11 cellular contexts compared by ENCODE assay signal in the genomic region with DNA sequence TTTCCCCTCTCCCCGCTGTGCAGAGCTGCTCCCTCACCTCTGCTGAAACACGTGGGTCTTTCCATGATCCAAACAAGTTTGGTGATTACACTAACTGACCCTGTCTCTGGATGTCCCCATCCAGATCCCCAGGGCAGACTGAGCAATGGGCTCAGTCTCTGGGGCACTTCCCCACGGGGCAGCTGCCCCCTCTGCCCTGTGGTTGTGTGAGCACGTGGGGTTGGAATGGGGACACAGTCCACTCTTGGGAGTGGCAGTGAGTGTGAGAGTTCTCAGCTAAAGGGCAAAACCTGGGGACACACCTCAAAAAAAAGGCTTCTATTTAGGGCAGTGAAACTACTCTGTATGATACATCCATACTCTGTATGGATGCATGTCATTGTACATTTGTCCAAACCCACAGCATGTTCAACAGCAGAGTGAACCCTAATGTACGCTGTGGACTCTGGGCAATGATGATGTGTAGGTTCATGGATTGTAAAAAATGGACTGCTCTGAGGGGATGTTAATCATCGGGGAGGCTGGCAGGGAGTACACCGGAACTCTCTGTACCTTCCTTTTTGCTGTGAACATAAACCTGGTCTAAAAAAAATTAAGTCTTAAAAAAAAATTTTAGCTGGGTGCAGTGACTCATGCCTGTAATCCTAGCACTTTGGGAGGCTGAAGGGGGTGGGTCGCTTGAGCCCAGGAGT. TPM values are rescaled to one million over a fixed set of nuclear protein-coding genes. Genes with fewer than 3 reads are reported as not detected.
DNase-seq lines count a peak whose midpoint lies in the region; ATAC-seq and TF ChIP-seq lines count a peak whose summit lies in the region.
"Had no signal": no experiment of that assay in that cellular context is flagged by ENCODE, and none has a peak within 500 bp of the region (broad histone marks: within the 10 kb centered on the region; RNA-seq: fewer than 3 reads in every experiment).

No MANE protein-coding gene starts in this region.

- no peak overlapping the region for H3K9ac ChIP-seq in PC-3 (ENCODE audit: low read length)

- peaks cover 43% of the 10 kb centered on the region for H3K4me1 Mint-ChIP-seq in activated T-cell treated with anti-CD3 and anti-CD28 coated beads, Interleukin-2, amount 50 U/mL, for 72 hours (ENCODE audit: low read depth)
- peaks cover 22 to 26% of the 10 kb centered on the region in 2 donors for H3K4me1 Mint-ChIP-seq in effector memory CD8-positive, alpha-beta T cell (ENCODE audit: low read depth in 2 of 2)
- H3K4me1 Mint-ChIP-seq in stimulated activated effector memory CD8-positive, alpha-beta T cell treated with anti-CD3 and anti-CD28 coated beads, Interleukin-12 subunit alpha, Interleukin-12 subunit beta, amount 100 ng/mL, for 72 hours = peaks cover 23% of the 10 kb centered on the region

- H3K36me3 Mint-ChIP-seq in activated T-cell treated with anti-CD3 and anti-CD28 coated beads, Interleukin-2, amount 50 U/mL, for 72 hours (ENCODE audit: insufficient read depth in 2 of 2) = peaks cover 8 to 10% of the 10 kb centered on the region in 2 donors
- peaks cover 5% of the 10 kb centered on the region for H3K36me3 Mint-ChIP-seq in effector memory CD8-positive, alpha-beta T cell (ENCODE audit: insufficient read depth)
- no peaks in the 10 kb centered on the region for H3K36me3 Mint-ChIP-seq in stimulated activated effector memory CD8-positive, alpha-beta T cell treated with anti-CD3 and anti-CD28 coated beads, Interleukin-12 subunit alpha, Interleukin-12 subunit beta, amount 100 ng/mL, for 72 hours

- H3F3A ChIP-seq in PC-3 (ENCODE audit: low read length, unreplicated experiment) = no peaks in the 10 kb centered on the region

- H3K9me2 ChIP-seq in PC-3 (replicated peaks; ENCODE audit: low read length) = no peaks in the 10 kb centered on the region

- peaks cover 33% of the 10 kb centered on the region for H3K27me3 Mint-ChIP-seq in activated T-cell treated with anti-CD3 and anti-CD28 coated beads, Interleukin-2, amount 50 U/mL, for 72 hours (ENCODE audit: low read depth)
- peaks cover 63 to 69% of the 10 kb centered on the region in 2 donors for H3K27me3 Mint-ChIP-seq in effector memory CD8-positive, alpha-beta T cell

- no peaks in the 10 kb centered on the region for H4K20me1 ChIP-seq in PC-3 (ENCODE audit: low read length)

- peak overlapping the region; percentile 35 for H3K27ac ChIP-seq in PC-3 (ENCODE audit: low read length)
- H3K27ac ChIP-seq: tibial nerve had no signal

- peaks cover 23% of the 10 kb centered on the region for H3K4me1 ChIP-seq in PC-3 (ENCODE audit: insufficient read depth, low read length)

- H2AFZ ChIP-seq in PC-3 (ENCODE audit: low read length) = peak overlapping the region; percentile 62

- H3K9me3 Mint-ChIP-seq in activated T-cell treated with anti-CD3 and anti-CD28 coated beads, Interleukin-2, amount 50 U/mL, for 72 hours = no peaks in the 10 kb centered on the region
- no peaks in the 10 kb centered on the region for H3K9me3 Mint-ChIP-seq in effector memory CD8-positive, alpha-beta T cell
- H3K9me3 Mint-ChIP-seq in stimulated activated effector memory CD8-positive, alpha-beta T cell treated with anti-CD3 and anti-CD28 coated beads, Interleukin-12 subunit alpha, Interleukin-12 subunit beta, amount 100 ng/mL, for 72 hours = no peaks in the 10 kb centered on the region

- no peak overlapping the region for H3K4me3 ChIP-seq in PC-3 (ENCODE audit: low read length)
- H3K4me3 ChIP-seq: tibial nerve had no signal

- H3K9me3 ChIP-seq in PC-3 (ENCODE audit: low read length) = no peaks in the 10 kb centered on the region
- H3K9me3 ChIP-seq: tibial nerve had no signal

- peak overlapping the region; percentile 54 to 64 for H3K4me3 Mint-ChIP-seq in activated T-cell treated with anti-CD3 and anti-CD28 coated beads, Interleukin-2, amount 50 U/mL, for 72 hours
- H3K4me3 Mint-ChIP-seq in effector memory CD8-positive, alpha-beta T cell = peak overlapping the region; percentile 24 to 29
- peak overlapping the region; percentile 44 for H3K4me3 Mint-ChIP-seq in stimulated activated effector memory CD8-positive, alpha-beta T cell treated with anti-CD3 and anti-CD28 coated beads, Interleukin-12 subunit alpha, Interleukin-12 subunit beta, amount 100 ng/mL, for 72 hours

- POLR2A ChIA-PET in PC-3 (lab: Charles Lee; ENCODE audit: unreplicated experiment) = no interaction called here

- intact Hi-C loops in PC-3 (cut with micrococcal nuclease) = no loop called here

- no peak for ATAC-seq in activated T-cell treated with anti-CD3 and anti-CD28 coated beads, Interleukin-2, amount 50 U/mL, for 72 hours (replicated peaks in 1 of 2)
- ATAC-seq in PC-3 (peak; percentile 21), GM21381 (IDR thresholded peaks at IDR 0.05; ENCODE audit: unreplicated experiment) (no peak)
- ATAC-seq in effector memory CD8-positive, alpha-beta T cell (replicated peaks) = no peak
- ATAC-seq in stimulated activated effector memory CD8-positive, alpha-beta T cell treated with anti-CD3 and anti-CD28 coated beads, Interleukin-12 subunit alpha, Interleukin-12 subunit beta, amount 100 ng/mL, for 72 hours = no peak

- H3K79me2 ChIP-seq in PC-3 (ENCODE audit: low read length) = peaks cover 5% of the 10 kb centered on the region; the same call in 1 of the 2 replicates

- no peak for DNase-seq in activated T-cell treated with anti-CD3 and anti-CD28 coated beads, Interleukin-2, amount 50 U/mL, for 72 hours
- no peak for DNase-seq in activated T-cell treated with anti-CD3 and anti-CD28 coated beads, Interleukin-2, amount 50 U/mL, for 48 hours
- DNase-seq in PC-3 (peak; percentile 49), HPDE6-E6E7 (ENCODE audit: extremely low spot score) (no peak), kidney glomerular epithelial cell (lab: John Stamatoyannopoulos, UW) (no peak)
- no peak for DNase-seq in effector memory CD8-positive, alpha-beta T cell
- no peak for DNase-seq in stimulated activated effector memory CD8-positive, alpha-beta T cell treated with anti-CD3 and anti-CD28 coated beads, Interleukin-12 subunit alpha, Interleukin-12 subunit beta, amount 100 ng/mL, for 72 hours (ENCODE audit: low spot score in 2 of 2)
- DNase-seq: activated effector memory CD4-positive, alpha-beta T cell treated with Interleukin-2 at 50 U/mL for 16 hours; OCI-M1 had no signal

- no TSS peak for BruUV-seq in PC-3 (replicated peaks; lab: Mats Ljungman, UMichigan)

- H3K27ac Mint-ChIP-seq in activated T-cell treated with anti-CD3 and anti-CD28 coated beads, Interleukin-2, amount 50 U/mL, for 72 hours = peak overlapping the region; percentile 10
- H3K27ac Mint-ChIP-seq in effector memory CD8-positive, alpha-beta T cell = no peak overlapping the region
- peak overlapping the region; percentile 92 for H3K27ac Mint-ChIP-seq in stimulated activated effector memory CD8-positive, alpha-beta T cell treated with anti-CD3 and anti-CD28 coated beads, Interleukin-12 subunit alpha, Interleukin-12 subunit beta, amount 100 ng/mL, for 72 hours

- CTCF ChIA-PET in PC-3 (lab: Charles Lee) = no interaction called here

- peak overlapping the region; percentile 37 for H3K4me2 ChIP-seq in PC-3 (ENCODE audit: low read length)

- no peaks in the 10 kb centered on the region for H3K36me3 ChIP-seq in PC-3 (ENCODE audit: low read depth, low read length)
- H3K36me3 ChIP-seq: tibial nerve had no signal

- H3K27me3 ChIP-seq in PC-3 (ENCODE audit: low read length) = no peaks in the 10 kb centered on the region
- H3K27me3 ChIP-seq: tibial nerve had no signal

- no peak for TF ChIP-seq CTCF in PC-3 (conservative IDR thresholded peaks at IDR 0.05; ENCODE audit: low read depth, low read length)

RNA-seq across cellular contexts. Expression of a gene that starts 49.9 kb away (rescaled TPM):
- total RNA-seq in activated T-cell treated with anti-CD3 and anti-CD28 coated beads, Interleukin-2, amount 50 U/mL, for 72 hours = 100 to 1,000 TPM in 1 of 2 donors, 10 to 100 TPM in 1; 90.9 to 101 TPM
- total RNA-seq in PC-3 (2014; rRNA removed) = 10.3 and 18.7 TPM in 2 replicates

Comparison
In these comparisons a context has a peak if more than half of its experiments do, and no peak if none do; other contexts are left out.
1. H3K27ac Mint-ChIP-seq: peak in activated T-cell treated with anti-CD3 and anti-CD28 coated beads, Interleukin-2, amount 50 U/mL, for 72 hours (single experiment) and stimulated activated effector memory CD8-positive, alpha-beta T cell treated with anti-CD3 and anti-CD28 coated beads, Interleukin-12 subunit alpha, Interleukin-12 subunit beta, amount 100 ng/mL, for 72 hours (single experiment); none in effector memory CD8-positive, alpha-beta T cell (0 of 2).
2. Peak in every context shown above with its lines, with median percentiles within 50 percentile points of each other: H3K4me3 Mint-ChIP-seq.